In genomic region chr2:237791977-237792727, GRCh38 we compare ENCODE assay signal across 1 cellular context.
TF ChIP-seq lines count a peak whose summit lies in the region.

No MANE protein-coding gene starts in this region.

TF ChIP-seq in HepG2, 621 proteins besides CTCF, POLR2A, EP300 and RAD21 (continued from another document and continues in another):
- TF ChIP-seq ZNF281 (CRISPR knock-in tag; IDR thresholded peaks at IDR 0.05; ENCODE audit: borderline replicate concordance) = peak; percentile 20; the same call in 1 of the 2 replicates
- no peak for TF ChIP-seq TAF1 (CRISPR knock-in tag; IDR thresholded peaks at IDR 0.05)
- no peak for TF ChIP-seq DPF2 (CRISPR knock-in tag; IDR thresholded peaks at IDR 0.05; ENCODE audit: borderline replicate concordance, low read depth)
- no peak for TF ChIP-seq ZBTB20 (CRISPR knock-in tag; IDR thresholded peaks at IDR 0.05; ENCODE audit: borderline replicate concordance, low read depth)
- no peak for TF ChIP-seq ZNF33A (CRISPR knock-in tag; IDR thresholded peaks at IDR 0.05; ENCODE audit: borderline replicate concordance)
- TF ChIP-seq GTF3A (CRISPR knock-in tag; conservative IDR thresholded peaks at IDR 0.05) = no peak
- no peak for TF ChIP-seq CBX2 (IDR thresholded peaks at IDR 0.05; ENCODE audit: low read depth, low read length)
- TF ChIP-seq CBX2 (CRISPR knock-in tag; IDR thresholded peaks at IDR 0.05; ENCODE audit: low read depth) = no peak
- no peak for TF ChIP-seq ZNF318 (CRISPR knock-in tag; IDR thresholded peaks at IDR 0.05)
- TF ChIP-seq HNF1B (CRISPR knock-in tag; IDR thresholded peaks at IDR 0.05) = peak; percentile 59; the same call in 1 of the 2 replicates
- no peak for TF ChIP-seq LRRFIP1 (CRISPR knock-in tag; conservative IDR thresholded peaks at IDR 0.05)
- peak; percentile 9; the same call in 1 of the 2 replicates for TF ChIP-seq BCL6 (CRISPR knock-in tag; IDR thresholded peaks at IDR 0.05)
- no peak for TF ChIP-seq RFX3 (CRISPR knock-in tag; IDR thresholded peaks at IDR 0.05)
- TF ChIP-seq PAX8 (CRISPR knock-in tag; IDR thresholded peaks at IDR 0.05; ENCODE audit: borderline replicate concordance) = no peak
- no peak for TF ChIP-seq ZNF577 (CRISPR knock-in tag; IDR thresholded peaks at IDR 0.05; ENCODE audit: borderline replicate concordance, low read depth)
- TF ChIP-seq ZNF430 (CRISPR knock-in tag; IDR thresholded peaks at IDR 0.05) = no peak
- TF ChIP-seq ZNF205 (CRISPR knock-in tag; IDR thresholded peaks at IDR 0.05) = no peak; the same call in 1 of the 2 replicates
- no peak for TF ChIP-seq ZBTB7A (CRISPR knock-in tag; IDR thresholded peaks at IDR 0.05)
- no peak for TF ChIP-seq ZNF414 (CRISPR knock-in tag; IDR thresholded peaks at IDR 0.05)
- no peak for TF ChIP-seq NCOA1 (CRISPR knock-in tag; IDR thresholded peaks at IDR 0.05)
- 0 out of 2 replicates have a peak, but pooled peaks have one; percentile 40 for TF ChIP-seq ZNF331 (CRISPR knock-in tag; IDR thresholded peaks at IDR 0.05)
- TF ChIP-seq RNF219 (CRISPR knock-in tag; IDR thresholded peaks at IDR 0.05) = no peak
- no peak for TF ChIP-seq CC2D1A (CRISPR knock-in tag; IDR thresholded peaks at IDR 0.05)
- 0 out of 2 replicates have a peak, but pooled peaks have one; percentile 27 for TF ChIP-seq PATZ1 (CRISPR knock-in tag; IDR thresholded peaks at IDR 0.05)
- TF ChIP-seq GATAD2A (CRISPR knock-in tag; IDR thresholded peaks at IDR 0.05) = peak; percentile 58
- 0 out of 2 replicates have a peak, but pooled peaks have one; percentile 57 for TF ChIP-seq ZSCAN9 (CRISPR knock-in tag; IDR thresholded peaks at IDR 0.05; ENCODE audit: borderline replicate concordance)
- no peak for TF ChIP-seq PHB2 (IDR thresholded peaks at IDR 0.05; ENCODE audit: partially characterized antibody)
- no peak for TF ChIP-seq DMTF1 (CRISPR knock-in tag; IDR thresholded peaks at IDR 0.05)
- no peak for TF ChIP-seq CCDC6 (CRISPR knock-in tag; IDR thresholded peaks at IDR 0.05)
- no peak for TF ChIP-seq NFIC (IDR thresholded peaks at IDR 0.05; ENCODE audit: low read length)
- TF ChIP-seq RFXAP (CRISPR knock-in tag; IDR thresholded peaks at IDR 0.05; ENCODE audit: borderline replicate concordance) = no peak
